1 cellular context compared by ENCODE assay signal in genomic region chr6:1893470-1894130, GRCh38.
TF ChIP-seq lines count a peak whose summit lies in the region.

No MANE protein-coding gene starts in this region.

TF ChIP-seq in GM23338, 12 proteins besides CTCF, POLR2A, EP300 and RAD21 (continued from another document):
- no peak for TF ChIP-seq ZNF462 (CRISPR knock-in tag; IDR thresholded peaks at IDR 0.05)
- no peak for TF ChIP-seq ZNF114 (CRISPR knock-in tag; IDR thresholded peaks at IDR 0.05)
